8 cellular contexts compared by ENCODE assay signal in the genomic region with DNA sequence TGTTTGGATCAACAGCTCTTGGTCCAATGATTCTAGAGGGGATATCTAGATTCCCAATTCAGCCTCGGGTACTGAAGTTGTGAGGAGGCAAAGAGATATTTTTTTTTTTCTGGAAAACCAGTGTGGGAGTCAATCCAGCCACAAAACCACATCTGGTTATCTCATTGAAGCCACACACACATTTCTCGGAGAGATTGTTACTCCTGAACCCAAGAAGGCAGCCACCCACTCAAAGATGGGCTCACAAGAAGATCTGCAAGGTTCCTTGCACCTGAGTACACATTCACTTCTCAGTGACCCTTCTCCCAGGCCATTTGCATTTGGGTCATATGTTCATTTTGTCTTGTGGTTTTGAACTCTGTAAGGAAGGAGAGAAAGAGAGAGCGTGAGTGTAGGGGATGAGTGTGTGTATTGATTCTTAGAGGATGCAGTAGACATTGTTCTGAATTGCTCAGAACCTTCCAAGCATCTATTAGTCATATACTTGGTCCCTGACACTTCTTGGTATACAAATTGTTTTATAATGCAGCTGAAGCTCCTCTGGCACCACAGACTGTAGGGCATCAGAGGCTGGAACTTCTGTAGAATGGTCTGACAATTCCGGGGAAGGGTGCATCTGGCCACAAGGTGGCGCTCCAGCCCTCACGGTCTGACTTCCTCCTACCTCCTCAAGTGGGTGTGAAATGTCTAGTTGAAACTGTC. TPM values are rescaled to one million over a fixed set of nuclear protein-coding genes. Genes with fewer than 3 reads are reported as not detected.
A peak's percentile ranks its signal among the peaks of the same experiment; 100 is the strongest.
DNase-seq lines count a peak whose midpoint lies in the region; ATAC-seq and TF ChIP-seq lines count a peak whose summit lies in the region.

No MANE protein-coding gene starts in this region.

- DNase-seq in NCI-H1417 (lab: John Stamatoyannopoulos, UW) (peak; percentile 56 to 79 (median 57)), T-helper 9 cell (peak; percentile 77), amniotic epithelial cell (ENCODE audit: low read depth) (peak; percentile 56), left ventricle myocardium superior (peak; percentile 90), sciatic nerve (ENCODE audit: low spot score) (peak; percentile 90), NCI-H187 treated with DMSO at 0.1 percent for 48 hours (lab: John Stamatoyannopoulos, UW) (no peak)

- peak; percentile 85 for TF ChIP-seq CTCF in GM12874 (IDR thresholded peaks at IDR 0.05; ENCODE audit: insufficient read depth, low read depth, low read length)

- intact Hi-C loops in left ventricle myocardium superior (cut with micrococcal nuclease): loop anchor here (10.0 kb wide), 1 partner anchor 568 kb away; the partner anchor contains the start of gene CRYGS
- intact Hi-C loops in sciatic nerve (cut with DNase I): loop anchor here (5.0 kb wide), 1 partner anchor 560 kb away; no protein-coding TSS in a partner anchor

- ATAC-seq in HG02610 (IDR thresholded peaks at IDR 0.05; ENCODE audit: unreplicated experiment): peak; percentile 71
- peak; percentile 77 for ATAC-seq in left ventricle myocardium superior
- ATAC-seq in sciatic nerve: peak; percentile 77

RNA-seq across cellular contexts. Expression of gene TRA2B, which starts 39.3 kb away (rescaled TPM):
- total RNA-seq in left ventricle myocardium superior: 45.7 TPM
- total RNA-seq in sciatic nerve: 104 TPM
